Comparison of ENCODE assay signal across 22 cellular contexts in the genomic region with DNA sequence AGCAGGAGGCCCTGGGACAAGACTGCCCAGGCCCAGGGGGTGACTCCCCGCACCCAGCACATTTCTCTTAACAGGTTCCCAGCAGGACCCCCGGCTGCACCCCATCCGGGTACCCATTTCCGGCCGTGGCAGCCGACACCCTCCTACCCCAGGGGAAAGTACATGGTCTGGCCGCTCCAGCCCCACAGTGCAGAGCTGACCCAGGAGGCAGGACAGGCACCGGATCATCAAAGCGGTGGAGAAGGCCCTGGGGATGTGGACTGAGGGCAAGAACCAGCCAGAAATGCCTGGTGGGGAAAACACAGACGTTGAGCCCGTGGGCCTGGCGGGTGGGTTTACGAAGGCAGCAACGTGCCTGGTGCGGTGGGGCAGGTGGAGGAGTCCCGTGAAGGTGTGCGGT.
A peak's percentile ranks its signal among the peaks of the same experiment; 100 is the strongest.
DNase-seq lines count a peak whose midpoint lies in the region; ATAC-seq, FAIRE-seq and TF ChIP-seq lines count a peak whose summit lies in the region.
"Had no signal": no experiment of that assay in that cellular context is flagged by ENCODE, and none has a peak within 500 bp of the region (broad histone marks: within the 10 kb centered on the region; RNA-seq: fewer than 3 reads in every experiment).

No MANE protein-coding gene starts in this region.

- no peak for TF ChIP-seq POLR2A in GM12891 (IDR thresholded peaks at IDR 0.05; ENCODE audit: low read depth, low read length)

- H3K27ac ChIP-seq in SK-N-SH (ENCODE audit: low read depth in 2 of 2, low read length in 1 of 2) (no peak overlapping the region), RWPE2 (ENCODE audit: poor library complexity, severe bottlenecking) (no peak overlapping the region), lower lobe of right lung (no peak overlapping the region)
- H3K27ac ChIP-seq in CD4-positive, alpha-beta memory T cell (ENCODE audit: low read depth, low read length) = no peak overlapping the region
- H3K27ac ChIP-seq: 22Rv1, Peyer's patch had no signal

- intact Hi-C loops in lower lobe of right lung (cut with DNase I) = no loop called here
- intact Hi-C loops in CD4-positive, alpha-beta memory T cell (cut with micrococcal nuclease) = no loop called here

- peaks cover 10% of the 10 kb centered on the region for H3K9me3 Mint-ChIP-seq in progenitor cell of endocrine pancreas (ENCODE audit: low read depth)
- H3K9me3 Mint-ChIP-seq in CD4-positive, alpha-beta memory T cell = peaks cover 0 to 12% (median 9%) of the 10 kb centered on the region in 8 donors

- WGBS in SK-N-SH (ENCODE audit: low lambda C conversion rate) = 73% methylated on average over 13 of the region's 17 CpGs

- no peaks in the 10 kb centered on the region for H3F3A ChIP-seq in SK-N-SH (replicated peaks; ENCODE audit: insufficient read depth)

- CTCF ChIA-PET in SK-N-SH (lab: Yijun Ruan, JAX) = no interaction called here
- CTCF ChIA-PET in CD4-positive, alpha-beta memory T cell (lab: Charles Lee; ENCODE audit: partially characterized antibody) = no interaction called here

- peak overlapping the region; percentile 78 for H3K27ac Mint-ChIP-seq in progenitor cell of endocrine pancreas
- H3K27ac Mint-ChIP-seq in CD4-positive, alpha-beta memory T cell = no peak overlapping the region

- H3K36me3 ChIP-seq in SK-N-SH (replicated peaks in 1 of 2; ENCODE audit: control insufficient read depth in 1 of 2, insufficient read depth in 2 of 2, low read length in 1 of 2) (no peaks in the 10 kb centered on the region), RWPE2 (ENCODE audit: low read depth) (no peaks in the 10 kb centered on the region), lower lobe of right lung (no peaks in the 10 kb centered on the region)
- H3K36me3 ChIP-seq in CD4-positive, alpha-beta memory T cell (ENCODE audit: insufficient read depth, low read length) = no peaks in the 10 kb centered on the region
- H3K36me3 ChIP-seq: Peyer's patch had no signal

- peak; percentile 28 for DNase-seq in SK-N-SH
- DNase-seq in RWPE2 (ENCODE audit: low spot score) = peak; percentile 46
- DNase-seq in lower lobe of right lung = peak; percentile 34
- no peak for DNase-seq in progenitor cell of endocrine pancreas (ENCODE audit: low spot score, unreplicated experiment)
- no peak for DNase-seq in GM12891 (ENCODE audit: insufficient read length, low spot score)
- no peak for DNase-seq in CD4-positive, alpha-beta memory T cell
- no peak for DNase-seq in SIG-M5 treated with dmso at 0.1 percent for 504 hours (lab: John Stamatoyannopoulos, UW; ENCODE audit: unreplicated experiment)
- DNase-seq: ACHN, C1 segment of cervical spinal cord, DMS53, GDM1, Karpas-422, MV-4-11, NCI-H1105 treated with DMSO at 0.1 percent for 48 hours, NCI-H2029 treated with DMSO at 0.1 percent for 48 hours, NCI-H2171, NCI-H524 treated with DMSO at 0.1 percent for 48 hours, NCI-H82 had no signal

- ATAC-seq in SK-N-SH treated with all-trans-retinoic acid at 6 μM for 48 hours (no peak), RWPE2 (ENCODE audit: low read depth) (no peak), lower lobe of right lung (no peak)
- ATAC-seq: Right ventricle myocardium inferior had no signal

- no peak overlapping the region for H3K4me3 ChIP-seq in SK-N-SH (ENCODE audit: low read depth in 2 of 2, low read length in 1 of 2)
- H3K4me3 ChIP-seq in RWPE2 (ENCODE audit: severe bottlenecking) = no peak overlapping the region
- H3K4me3 ChIP-seq in lower lobe of right lung = no peak overlapping the region
- H3K4me3 ChIP-seq in CD4-positive, alpha-beta memory T cell (ENCODE audit: low read length in 2 of 2) = no peak overlapping the region
- H3K4me3 ChIP-seq: Peyer's patch had no signal

- H4K20me1 ChIP-seq in SK-N-SH (ENCODE audit: insufficient read depth) = no peaks in the 10 kb centered on the region

- no peaks in the 10 kb centered on the region for H3K4me1 Mint-ChIP-seq in progenitor cell of endocrine pancreas (ENCODE audit: low read depth)
- no peaks in the 10 kb centered on the region for H3K4me1 Mint-ChIP-seq in CD4-positive, alpha-beta memory T cell

- peaks cover 10% of the 10 kb centered on the region for H3K27me3 Mint-ChIP-seq in progenitor cell of endocrine pancreas
- H3K27me3 Mint-ChIP-seq in CD4-positive, alpha-beta memory T cell = peaks cover 4 to 6% of the 10 kb centered on the region in 2 donors

- peaks cover 2% of the 10 kb centered on the region for H3K36me3 Mint-ChIP-seq in progenitor cell of endocrine pancreas (ENCODE audit: insufficient read depth)
- H3K36me3 Mint-ChIP-seq in CD4-positive, alpha-beta memory T cell = peaks cover 0 to 5% of the 10 kb centered on the region in 2 donors

- H3K79me2 ChIP-seq in SK-N-SH (ENCODE audit: insufficient read depth) = no peaks in the 10 kb centered on the region

- TF ChIP-seq RAD21 in SK-N-SH (IDR thresholded peaks at IDR 0.05; ENCODE audit: low read length) = no peak

- no peak overlapping the region for H3K4me2 ChIP-seq in SK-N-SH

- no peak for TF ChIP-seq EP300 in SK-N-SH (IDR thresholded peaks at IDR 0.05; ENCODE audit: borderline replicate concordance in 1 of 2, low read depth in 1 of 2, low read length in 1 of 2)

- TF ChIP-seq CTCF in SK-N-SH (IDR thresholded peaks at IDR 0.05) = no peak
- TF ChIP-seq CTCF in RWPE2 (IDR thresholded peaks at IDR 0.05; ENCODE audit: poor library complexity, severe bottlenecking) = no peak
- TF ChIP-seq CTCF in lower lobe of right lung (IDR thresholded peaks at IDR 0.05) = no peak
- TF ChIP-seq CTCF in progenitor cell of endocrine pancreas (IDR thresholded peaks at IDR 0.05; ENCODE audit: unreplicated experiment) = no peak

- POLR2A ChIA-PET in SK-N-SH (lab: Yijun Ruan, JAX) = no interaction called here
- POLR2A ChIA-PET in CD4-positive, alpha-beta memory T cell (lab: Charles Lee; ENCODE audit: partially characterized antibody) = no interaction called here

- no peak overlapping the region for H3K4me3 Mint-ChIP-seq in progenitor cell of endocrine pancreas (ENCODE audit: low read depth)
- no peak overlapping the region for H3K4me3 Mint-ChIP-seq in CD4-positive, alpha-beta memory T cell

- H3K9ac ChIP-seq in SK-N-SH = no peak overlapping the region

- no peaks in the 10 kb centered on the region for H3K9me3 ChIP-seq in SK-N-SH
- H3K9me3 ChIP-seq in RWPE2 (ENCODE audit: severe bottlenecking) = peaks cover 10% of the 10 kb centered on the region
- peaks cover 6% of the 10 kb centered on the region for H3K9me3 ChIP-seq in lower lobe of right lung
- peaks cover 0 to 3% of the 10 kb centered on the region in 2 donors for H3K9me3 ChIP-seq in CD4-positive, alpha-beta memory T cell (ENCODE audit: control insufficient read depth in 1 of 2, low read length in 2 of 2)

- H2AFZ ChIP-seq in SK-N-SH (ENCODE audit: low read depth) = no peak overlapping the region

- H3K9me2 ChIP-seq in SK-N-SH = no peaks in the 10 kb centered on the region

- FAIRE-seq in GM12891 (lab: Jason Lieb, UNC) = no peak

- H3K27me3 ChIP-seq in SK-N-SH (ENCODE audit: insufficient read depth) (no peaks in the 10 kb centered on the region), RWPE2 (ENCODE audit: insufficient read depth, poor library complexity, severe bottlenecking) (no peaks in the 10 kb centered on the region), lower lobe of right lung (ENCODE audit: low read depth) (peaks cover 11% of the 10 kb centered on the region)
- H3K27me3 ChIP-seq in CD4-positive, alpha-beta memory T cell (ENCODE audit: insufficient read depth, low read length) = no peaks in the 10 kb centered on the region
- H3K27me3 ChIP-seq: Peyer's patch had no signal

- peaks cover 0 to 32% of the 10 kb centered on the region in 2 experiments; a peak in 2 of 4 replicates for H3K4me1 ChIP-seq in SK-N-SH (ENCODE audit: control insufficient read depth in 1 of 2, insufficient read depth in 2 of 2, low read depth in 1 of 2, low read length in 1 of 2)
- no peaks in the 10 kb centered on the region for H3K4me1 ChIP-seq in RWPE2 (ENCODE audit: insufficient read depth, poor library complexity, severe bottlenecking)
- H3K4me1 ChIP-seq in lower lobe of right lung = no peaks in the 10 kb centered on the region
- H3K4me1 ChIP-seq in CD4-positive, alpha-beta memory T cell (ENCODE audit: insufficient read depth, low read length) = no peaks in the 10 kb centered on the region
- H3K4me1 ChIP-seq: Peyer's patch had no signal

TF ChIP-seq in SK-N-SH, 30 proteins besides CTCF, POLR2A, EP300 and RAD21 (continues in another document):
- TF ChIP-seq MEF2A (IDR thresholded peaks at IDR 0.05; ENCODE audit: borderline replicate concordance, low read depth) (no peak), MXI1 (IDR thresholded peaks at IDR 0.05; ENCODE audit: low read depth, low read length) (no peak)

TF ChIP-seq in SK-N-SH treated with all-trans-retinoic acid at 6 μM for 48 hours, 23 proteins besides CTCF, POLR2A, EP300 and RAD21:
- no peak for TF ChIP-seq CSDC2 (CRISPR knock-in tag; IDR thresholded peaks at IDR 0.05)
- no peak for TF ChIP-seq RARB (CRISPR knock-in tag; IDR thresholded peaks at IDR 0.05)

TF ChIP-seq in GM12891, 5 proteins besides CTCF, POLR2A, EP300 and RAD21:
- TF ChIP-seq TAF1 (IDR thresholded peaks at IDR 0.05; ENCODE audit: low read depth, low read length) (no peak), PAX5 (IDR thresholded peaks at IDR 0.05; ENCODE audit: insufficient read depth, low read length, severe bottlenecking) (no peak), SPI1 (IDR thresholded peaks at IDR 0.05; ENCODE audit: low read depth, low read length) (no peak), POLR2AphosphoS5 (IDR thresholded peaks at IDR 0.05; ENCODE audit: low read depth, low read length) (no peak), POU2F2 (IDR thresholded peaks at IDR 0.05; ENCODE audit: low read depth, low read length) (no peak)

Comparison
In these comparisons a context has a peak if more than half of its experiments do, and no peak if none do; other contexts are left out.
1. DNase-seq: peak in SK-N-SH (single experiment), RWPE2 (single experiment) and lower lobe of right lung (single experiment); none in progenitor cell of endocrine pancreas (single experiment), GM12891 (single experiment), CD4-positive, alpha-beta memory T cell (0 of 5) and SIG-M5 treated with dmso at 0.1 percent for 504 hours (single experiment).